2 cellular contexts compared by ENCODE assay signal in the genomic region with DNA sequence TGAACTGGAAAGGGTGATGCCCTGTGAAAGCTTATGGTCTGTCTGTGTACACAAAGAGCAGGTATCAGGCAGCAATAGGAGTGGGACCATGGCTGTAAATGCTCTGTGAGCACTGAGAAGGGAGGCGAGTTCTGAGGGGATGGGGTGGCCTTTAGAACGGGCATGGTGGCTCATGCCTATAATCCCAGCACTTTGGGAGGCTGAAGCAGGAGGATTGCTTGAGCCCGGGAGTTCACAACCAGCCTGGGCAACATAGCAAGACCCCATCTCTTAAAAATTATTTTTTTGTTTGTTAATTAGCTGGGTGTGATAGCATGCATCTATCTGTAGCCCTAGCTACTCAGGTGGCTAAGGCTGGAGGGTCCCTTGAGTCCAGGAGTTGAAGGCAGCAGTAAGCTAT.
TF ChIP-seq lines count a peak whose summit lies in the region.

No MANE protein-coding gene starts in this region.

TF ChIP-seq in HEK293, 187 proteins besides CTCF, POLR2A, EP300 and RAD21:
- TF ChIP-seq, protein P1, sequence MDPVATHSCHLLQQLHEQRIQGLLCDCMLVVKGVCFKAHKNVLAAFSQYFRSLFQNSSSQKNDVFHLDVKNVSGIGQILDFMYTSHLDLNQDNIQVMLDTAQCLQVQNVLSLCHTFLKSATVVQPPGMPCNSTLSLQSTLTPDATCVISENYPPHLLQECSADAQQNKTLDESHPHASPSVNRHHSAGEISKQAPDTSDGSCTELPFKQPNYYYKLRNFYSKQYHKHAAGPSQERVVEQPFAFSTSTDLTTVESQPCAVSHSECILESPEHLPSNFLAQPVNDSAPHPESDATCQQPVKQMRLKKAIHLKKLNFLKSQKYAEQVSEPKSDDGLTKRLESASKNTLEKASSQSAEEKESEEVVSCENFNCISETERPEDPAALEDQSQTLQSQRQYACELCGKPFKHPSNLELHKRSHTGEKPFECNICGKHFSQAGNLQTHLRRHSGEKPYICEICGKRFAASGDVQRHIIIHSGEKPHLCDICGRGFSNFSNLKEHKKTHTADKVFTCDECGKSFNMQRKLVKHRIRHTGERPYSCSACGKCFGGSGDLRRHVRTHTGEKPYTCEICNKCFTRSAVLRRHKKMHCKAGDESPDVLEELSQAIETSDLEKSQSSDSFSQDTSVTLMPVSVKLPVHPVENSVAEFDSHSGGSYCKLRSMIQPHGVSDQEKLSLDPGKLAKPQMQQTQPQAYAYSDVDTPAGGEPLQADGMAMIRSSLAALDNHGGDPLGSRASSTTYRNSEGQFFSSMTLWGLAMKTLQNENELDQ (tag by site-specific recombination; IDR thresholded peaks at IDR 0.05; ENCODE audit: low read depth): no peak
- TF ChIP-seq ZNF169 (tag by site-specific recombination; IDR thresholded peaks at IDR 0.05) (no peak), ZNF48 (tag by site-specific recombination; IDR thresholded peaks at IDR 0.05) (no peak), ZNF121 (tag by site-specific recombination; IDR thresholded peaks at IDR 0.05) (peak; percentile 93), ZSCAN23 (tag by site-specific recombination; IDR thresholded peaks at IDR 0.05) (no peak), ZNF747 (tag by site-specific recombination; IDR thresholded peaks at IDR 0.05) (no peak)
- TF ChIP-seq, protein P2, sequence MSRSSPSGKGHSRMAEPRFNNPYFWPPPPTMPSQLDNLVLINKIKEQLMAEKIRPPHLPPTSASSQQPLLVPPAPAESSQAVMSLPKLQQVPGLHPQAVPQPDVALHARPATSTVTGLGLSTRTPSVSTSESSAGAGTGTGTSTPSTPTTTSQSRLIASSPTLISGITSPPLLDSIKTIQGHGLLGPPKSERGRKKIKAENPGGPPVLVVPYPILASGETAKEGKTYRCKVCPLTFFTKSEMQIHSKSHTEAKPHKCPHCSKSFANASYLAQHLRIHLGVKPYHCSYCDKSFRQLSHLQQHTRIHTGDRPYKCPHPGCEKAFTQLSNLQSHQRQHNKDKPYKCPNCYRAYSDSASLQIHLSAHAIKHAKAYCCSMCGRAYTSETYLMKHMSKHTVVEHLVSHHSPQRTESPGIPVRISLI (tag by site-specific recombination; IDR thresholded peaks at IDR 0.05): no peak

TF ChIP-seq in H1, 55 proteins besides CTCF, POLR2A, EP300 and RAD21:
- TF ChIP-seq BCL11A (IDR thresholded peaks at IDR 0.05; ENCODE audit: low read depth in 2 of 2, low read length in 2 of 2): no peak
- no peak for TF ChIP-seq TBP (IDR thresholded peaks at IDR 0.05; ENCODE audit: low read depth, low read length)
- TF ChIP-seq POU5F1 (IDR thresholded peaks at IDR 0.05; ENCODE audit: low read depth, low read length): no peak
- TF ChIP-seq, protein P3, sequence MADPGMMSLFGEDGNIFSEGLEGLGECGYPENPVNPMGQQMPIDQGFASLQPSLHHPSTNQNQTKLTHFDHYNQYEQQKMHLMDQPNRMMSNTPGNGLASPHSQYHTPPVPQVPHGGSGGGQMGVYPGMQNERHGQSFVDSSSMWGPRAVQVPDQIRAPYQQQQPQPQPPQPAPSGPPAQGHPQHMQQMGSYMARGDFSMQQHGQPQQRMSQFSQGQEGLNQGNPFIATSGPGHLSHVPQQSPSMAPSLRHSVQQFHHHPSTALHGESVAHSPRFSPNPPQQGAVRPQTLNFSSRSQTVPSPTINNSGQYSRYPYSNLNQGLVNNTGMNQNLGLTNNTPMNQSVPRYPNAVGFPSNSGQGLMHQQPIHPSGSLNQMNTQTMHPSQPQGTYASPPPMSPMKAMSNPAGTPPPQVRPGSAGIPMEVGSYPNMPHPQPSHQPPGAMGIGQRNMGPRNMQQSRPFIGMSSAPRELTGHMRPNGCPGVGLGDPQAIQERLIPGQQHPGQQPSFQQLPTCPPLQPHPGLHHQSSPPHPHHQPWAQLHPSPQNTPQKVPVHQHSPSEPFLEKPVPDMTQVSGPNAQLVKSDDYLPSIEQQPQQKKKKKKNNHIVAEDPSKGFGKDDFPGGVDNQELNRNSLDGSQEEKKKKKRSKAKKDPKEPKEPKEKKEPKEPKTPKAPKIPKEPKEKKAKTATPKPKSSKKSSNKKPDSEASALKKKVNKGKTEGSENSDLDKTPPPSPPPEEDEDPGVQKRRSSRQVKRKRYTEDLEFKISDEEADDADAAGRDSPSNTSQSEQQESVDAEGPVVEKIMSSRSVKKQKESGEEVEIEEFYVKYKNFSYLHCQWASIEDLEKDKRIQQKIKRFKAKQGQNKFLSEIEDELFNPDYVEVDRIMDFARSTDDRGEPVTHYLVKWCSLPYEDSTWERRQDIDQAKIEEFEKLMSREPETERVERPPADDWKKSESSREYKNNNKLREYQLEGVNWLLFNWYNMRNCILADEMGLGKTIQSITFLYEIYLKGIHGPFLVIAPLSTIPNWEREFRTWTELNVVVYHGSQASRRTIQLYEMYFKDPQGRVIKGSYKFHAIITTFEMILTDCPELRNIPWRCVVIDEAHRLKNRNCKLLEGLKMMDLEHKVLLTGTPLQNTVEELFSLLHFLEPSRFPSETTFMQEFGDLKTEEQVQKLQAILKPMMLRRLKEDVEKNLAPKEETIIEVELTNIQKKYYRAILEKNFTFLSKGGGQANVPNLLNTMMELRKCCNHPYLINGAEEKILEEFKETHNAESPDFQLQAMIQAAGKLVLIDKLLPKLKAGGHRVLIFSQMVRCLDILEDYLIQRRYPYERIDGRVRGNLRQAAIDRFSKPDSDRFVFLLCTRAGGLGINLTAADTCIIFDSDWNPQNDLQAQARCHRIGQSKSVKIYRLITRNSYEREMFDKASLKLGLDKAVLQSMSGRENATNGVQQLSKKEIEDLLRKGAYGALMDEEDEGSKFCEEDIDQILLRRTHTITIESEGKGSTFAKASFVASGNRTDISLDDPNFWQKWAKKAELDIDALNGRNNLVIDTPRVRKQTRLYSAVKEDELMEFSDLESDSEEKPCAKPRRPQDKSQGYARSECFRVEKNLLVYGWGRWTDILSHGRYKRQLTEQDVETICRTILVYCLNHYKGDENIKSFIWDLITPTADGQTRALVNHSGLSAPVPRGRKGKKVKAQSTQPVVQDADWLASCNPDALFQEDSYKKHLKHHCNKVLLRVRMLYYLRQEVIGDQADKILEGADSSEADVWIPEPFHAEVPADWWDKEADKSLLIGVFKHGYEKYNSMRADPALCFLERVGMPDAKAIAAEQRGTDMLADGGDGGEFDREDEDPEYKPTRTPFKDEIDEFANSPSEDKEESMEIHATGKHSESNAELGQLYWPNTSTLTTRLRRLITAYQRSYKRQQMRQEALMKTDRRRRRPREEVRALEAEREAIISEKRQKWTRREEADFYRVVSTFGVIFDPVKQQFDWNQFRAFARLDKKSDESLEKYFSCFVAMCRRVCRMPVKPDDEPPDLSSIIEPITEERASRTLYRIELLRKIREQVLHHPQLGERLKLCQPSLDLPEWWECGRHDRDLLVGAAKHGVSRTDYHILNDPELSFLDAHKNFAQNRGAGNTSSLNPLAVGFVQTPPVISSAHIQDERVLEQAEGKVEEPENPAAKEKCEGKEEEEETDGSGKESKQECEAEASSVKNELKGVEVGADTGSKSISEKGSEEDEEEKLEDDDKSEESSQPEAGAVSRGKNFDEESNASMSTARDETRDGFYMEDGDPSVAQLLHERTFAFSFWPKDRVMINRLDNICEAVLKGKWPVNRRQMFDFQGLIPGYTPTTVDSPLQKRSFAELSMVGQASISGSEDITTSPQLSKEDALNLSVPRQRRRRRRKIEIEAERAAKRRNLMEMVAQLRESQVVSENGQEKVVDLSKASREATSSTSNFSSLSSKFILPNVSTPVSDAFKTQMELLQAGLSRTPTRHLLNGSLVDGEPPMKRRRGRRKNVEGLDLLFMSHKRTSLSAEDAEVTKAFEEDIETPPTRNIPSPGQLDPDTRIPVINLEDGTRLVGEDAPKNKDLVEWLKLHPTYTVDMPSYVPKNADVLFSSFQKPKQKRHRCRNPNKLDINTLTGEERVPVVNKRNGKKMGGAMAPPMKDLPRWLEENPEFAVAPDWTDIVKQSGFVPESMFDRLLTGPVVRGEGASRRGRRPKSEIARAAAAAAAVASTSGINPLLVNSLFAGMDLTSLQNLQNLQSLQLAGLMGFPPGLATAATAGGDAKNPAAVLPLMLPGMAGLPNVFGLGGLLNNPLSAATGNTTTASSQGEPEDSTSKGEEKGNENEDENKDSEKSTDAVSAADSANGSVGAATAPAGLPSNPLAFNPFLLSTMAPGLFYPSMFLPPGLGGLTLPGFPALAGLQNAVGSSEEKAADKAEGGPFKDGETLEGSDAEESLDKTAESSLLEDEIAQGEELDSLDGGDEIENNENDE (IDR thresholded peaks at IDR 0.05; ENCODE audit: insufficient replicate concordance, low read length): no peak
- TF ChIP-seq SP1 (IDR thresholded peaks at IDR 0.05; ENCODE audit: low read depth, low read length): no peak
- no peak for TF ChIP-seq SP2 (IDR thresholded peaks at IDR 0.05; ENCODE audit: low read length)
- no peak for TF ChIP-seq MAFK (IDR thresholded peaks at IDR 0.05; ENCODE audit: low read depth, low read length)
